ENCODE assay signal across 19 cellular contexts in genomic region chr4:112173593-112174559, GRCh38. TPM values are rescaled to one million over a fixed set of nuclear protein-coding genes. Genes with fewer than 3 reads are reported as not detected.
A peak's percentile ranks its signal among the peaks of the same experiment; 100 is the strongest.
DNase-seq lines count a peak whose midpoint lies in the region; ATAC-seq and TF ChIP-seq lines count a peak whose summit lies in the region.
"Had no signal": no experiment of that assay in that cellular context is flagged by ENCODE, and none has a peak within 500 bp of the region (broad histone marks: within the 10 kb centered on the region; RNA-seq: fewer than 3 reads in every experiment).

No MANE protein-coding gene starts in this region.

- H3K27ac ChIP-seq in epithelial cell of prostate: peak overlapping the region; percentile 72
- H3K27ac ChIP-seq in osteoblast (ENCODE audit: low read depth, low read length): no peak overlapping the region
- H3K27ac ChIP-seq: cardiac muscle cell, vagina had no signal

- H3K4me2 ChIP-seq in osteoblast (ENCODE audit: insufficient read depth, low read length): no peak overlapping the region

- peaks cover 10% of the 10 kb centered on the region for H3K4me1 ChIP-seq in osteoblast (ENCODE audit: insufficient read depth, low read length)
- H3K4me1 ChIP-seq: BE2C, vagina had no signal

- H3K27me3 ChIP-seq in osteoblast (ENCODE audit: insufficient read depth, low read length): no peaks in the 10 kb centered on the region
- H3K27me3 ChIP-seq: cardiac muscle cell, vagina had no signal

- no peaks in the 10 kb centered on the region for H3K9me3 ChIP-seq in osteoblast (ENCODE audit: low read depth, low read length)
- H3K9me3 ChIP-seq: BE2C, vagina had no signal

- H3K36me3 ChIP-seq in osteoblast (ENCODE audit: insufficient read depth, low read length): no peaks in the 10 kb centered on the region
- H3K36me3 ChIP-seq: BE2C, cardiac muscle cell, vagina had no signal

- DNase-seq in ELR (ENCODE audit: low read depth) (peak; percentile 34), LHCN-M2 (ENCODE audit: low read depth) (peak; percentile 56), epithelial cell of prostate (ENCODE audit: low read depth, low spot score) (no peak), osteoblast (ENCODE audit: insufficient read length, low spot score, missing footprints) (no peak), NCI-H526 (lab: John Stamatoyannopoulos, UW) (no peak)
- no peak for DNase-seq in activated naive CD4-positive, alpha-beta T cell (lab: John Stamatoyannopoulos, UW)
- DNase-seq: activated CD4-positive, alpha-beta T cell treated with anti-CD3 and anti-CD28 coated beads for 1 hour; BE2C; DMS153; midbrain; NCI-H2029; NCI-H748 treated with DMSO at 0.1 percent for 48 hours; occipital lobe; RPMI8226 had no signal

- H2AFZ ChIP-seq in osteoblast (ENCODE audit: low read length): peak overlapping the region; percentile 18

- TF ChIP-seq CTCF in osteoblast (IDR thresholded peaks at IDR 0.05; ENCODE audit: extremely low read depth, low read depth, low read length): no peak

- no peaks in the 10 kb centered on the region for H4K20me1 ChIP-seq in osteoblast (ENCODE audit: insufficient read depth, low read length)

- H3K4me3 ChIP-seq in osteoblast (ENCODE audit: insufficient read depth, low read length): no peak overlapping the region
- H3K4me3 ChIP-seq: cardiac muscle cell, skin epidermis, vagina had no signal

- no peaks in the 10 kb centered on the region for H3K79me2 ChIP-seq in osteoblast (ENCODE audit: insufficient read depth, low read length)

- ATAC-seq in HG03457 (IDR thresholded peaks at IDR 0.05; ENCODE audit: unreplicated experiment): no peak
- no peak for ATAC-seq in HG02938 (IDR thresholded peaks at IDR 0.05; ENCODE audit: unreplicated experiment)

RNA-seq across cellular contexts. Expression of gene FAM241A, which starts 28.6 kb away (rescaled TPM):
- 1.2 and 1.5 TPM in 2 replicates for total RNA-seq in LHCN-M2 (2014; rRNA removed)
- polyA plus RNA-seq in LHCN-M2 (2012): 0.45 TPM
- total RNA-seq in osteoblast: 2.1 and 2.2 TPM in 2 replicates

RNA-seq across cellular contexts. Expression of gene AP1AR, which starts 57.7 kb away (rescaled TPM):
- total RNA-seq in LHCN-M2 (2014; rRNA removed) (21.6 and 26.5 TPM in 2 replicates), osteoblast (27.7 and 28.2 TPM in 2 replicates)
- polyA plus RNA-seq in LHCN-M2 (2012): 3.6 TPM

Comparison
In these comparisons a context has a peak if more than half of its experiments do, and no peak if none do; other contexts are left out.
1. DNase-seq: peak in ELR (single experiment) and LHCN-M2 (single experiment); none in epithelial cell of prostate (single experiment), osteoblast (single experiment), activated naive CD4-positive, alpha-beta T cell (0 of 4) and NCI-H526 (0 of 2).